Comparison of ENCODE assay signal across 30 cellular contexts in genomic region chr1:193974286-193974798, GRCh38.
"Had no signal": no experiment of that assay in that cellular context is flagged by ENCODE, and none has a peak within 500 bp of the region (broad histone marks: within the 10 kb centered on the region; RNA-seq: fewer than 3 reads in every experiment).

No MANE protein-coding gene starts in this region.

- FAIRE-seq: RCC 7860 had no signal

- H3K4me3 ChIP-seq: PC-9, SJCRH30, SK-N-MC had no signal

- H3K27ac ChIP-seq: KMS-11, PC-9, RWPE1, SJCRH30, SK-N-MC had no signal

- DNase-seq: Karpas-422, MM.1S, MV-4-11, NCI-H1092, NCI-H1105, NCI-H1417 treated with DMSO at 0.1 percent for 48 hours, NCI-H1436 treated with DMSO at 0.1 percent for 48 hours, NCI-H1694 treated with DMSO at 0.1 percent for 48 hours, NCI-H187 treated with DMSO at 0.1 percent for 48 hours, NCI-H2029, NCI-H2081, NCI-H2171 treated with DMSO at 0.1 percent for 48 hours, NCI-H2227 treated with DMSO at 0.1 percent for 48 hours, NCI-H345, NCI-H446, NCI-H510A treated with DMSO at 0.1 percent for 48 hours, NCI-H524 treated with DMSO at 0.1 percent for 48 hours, NCI-H526 treated with DMSO at 0.1 percent for 48 hours, NCI-H82, PC-9, SHP77, SIG-M5, SJCRH30 had no signal

- H3K9ac ChIP-seq: KMS-11 had no signal

- H3K4me2 ChIP-seq: KMS-11, PC-9 had no signal

- H3K27me3 ChIP-seq: SJCRH30 had no signal

- ATAC-seq: Panc1, Right ventricle myocardium inferior, SK-N-SH treated with all-trans-retinoic acid at 6 μM for 48 hours had no signal

- H3K36me3 ChIP-seq: SJCRH30 had no signal

- H2AFZ ChIP-seq: PC-9 had no signal

- H3K4me1 ChIP-seq: SJCRH30 had no signal

- H3K9me3 ChIP-seq: SJCRH30 had no signal
